Comparison of ENCODE assay signal across 10 cellular contexts in the genomic region with DNA sequence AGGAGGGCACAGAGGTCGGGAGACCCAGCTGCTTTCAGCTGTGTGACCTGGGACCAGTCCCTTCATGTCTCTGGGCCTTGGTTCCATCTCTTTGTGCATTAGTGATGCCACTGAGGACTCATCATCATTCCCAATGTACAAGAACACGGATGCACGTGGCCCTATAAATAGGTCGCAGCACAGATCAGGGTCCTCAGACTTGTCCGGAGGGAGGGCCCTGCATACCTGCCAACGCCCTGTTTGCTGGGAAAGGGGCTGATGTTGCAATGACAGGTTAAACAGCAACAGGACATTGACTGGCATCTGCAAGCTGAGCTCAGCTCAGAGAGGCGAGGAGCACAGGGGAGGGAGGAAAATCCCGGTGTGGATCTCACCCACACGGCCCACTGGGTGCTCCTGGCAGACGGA. TPM values are rescaled to one million over a fixed set of nuclear protein-coding genes. Genes with fewer than 3 reads are reported as not detected.
DNase-seq lines count a peak whose midpoint lies in the region; ATAC-seq and TF ChIP-seq lines count a peak whose summit lies in the region.
"Had no signal": no experiment of that assay in that cellular context is flagged by ENCODE, and none has a peak within 500 bp of the region (broad histone marks: within the 10 kb centered on the region; RNA-seq: fewer than 3 reads in every experiment).

No MANE protein-coding gene starts in this region.

- peak overlapping the region; percentile 47 to 92 for H2BK12ac ChIP-seq in mesenchymal stem cell (ENCODE audit: low read length in 2 of 2)
- H2BK12ac ChIP-seq in H9 (ENCODE audit: insufficient read length, low read depth, low read length) = no peak overlapping the region

- no peak overlapping the region for H3K4me3 ChIP-seq in colonic mucosa
- no peak overlapping the region for H3K4me3 ChIP-seq in mesenchymal stem cell (ENCODE audit: insufficient read depth in 1 of 2, low read depth in 1 of 2, low read length in 2 of 2)

- DNase-seq in Right ventricle myocardium superior = no peak
- no peak for DNase-seq in left cardiac atrium
- DNase-seq in colonic mucosa = peak; percentile 83
- DNase-seq in mesenchymal stem cell = no peak
- DNase-seq in G401 (ENCODE audit: low spot score) = no peak
- DNase-seq in hippocampal formation (lab: John Stamatoyannopoulos, UW) = no peak
- DNase-seq in H9 = no peak
- no peak for DNase-seq in activated CD8-positive, alpha-beta T cell treated with anti-CD3 and anti-CD28 coated beads, Interleukin-2, amount 10 ng/mL, durations not matched to agents 7 days and 5 days
- DNase-seq: NCI-H1105 treated with DMSO at 0.1 percent for 48 hours, nucleus accumbens had no signal

- H4K91ac ChIP-seq in mesenchymal stem cell (ENCODE audit: low read length) (peak overlapping the region; percentile 59), H9 (ENCODE audit: insufficient read length, low read depth, low read length) (no peak overlapping the region)

- H3K9me3 ChIP-seq in colonic mucosa = no peaks in the 10 kb centered on the region
- H3K9me3 ChIP-seq in mesenchymal stem cell (ENCODE audit: control insufficient read depth, low read length) = no peaks in the 10 kb centered on the region
- H3K9me3 ChIP-seq in H9 (ENCODE audit: control insufficient read depth, low read depth, low read length) = no peaks in the 10 kb centered on the region

- H2BK5ac ChIP-seq in mesenchymal stem cell (ENCODE audit: low read depth, low read length, poor library complexity, severe bottlenecking) (no peak overlapping the region), H9 (ENCODE audit: insufficient read length, low read length) (no peak overlapping the region)

- H3K23me2 ChIP-seq in H9 (ENCODE audit: insufficient read length, low read depth, low read length, poor library complexity, severe bottlenecking) = no peaks in the 10 kb centered on the region

- H3K27ac Mint-ChIP-seq in H9 = peak overlapping the region in 1 of 3 experiments; percentile 42; a peak in 1 of 7 replicates
- H3K27ac Mint-ChIP-seq in activated CD8-positive, alpha-beta T cell treated with anti-CD3 and anti-CD28 coated beads, Interleukin-2, amount 10 ng/mL, durations not matched to agents 7 days and 5 days = no peak overlapping the region

- H3K4me1 Mint-ChIP-seq in H9 = peaks cover 15 to 30% of the 10 kb centered on the region in 2 experiments
- H3K4me1 Mint-ChIP-seq in activated CD8-positive, alpha-beta T cell treated with anti-CD3 and anti-CD28 coated beads, Interleukin-2, amount 10 ng/mL, durations not matched to agents 7 days and 5 days (ENCODE audit: low read depth) = peaks cover 3% of the 10 kb centered on the region

- H3K27me3 Mint-ChIP-seq in H9 (ENCODE audit: low read depth) = no peaks in the 10 kb centered on the region
- H3K27me3 Mint-ChIP-seq in activated CD8-positive, alpha-beta T cell treated with anti-CD3 and anti-CD28 coated beads, Interleukin-2, amount 10 ng/mL, durations not matched to agents 7 days and 5 days (ENCODE audit: low read depth) = no peaks in the 10 kb centered on the region

- intact Hi-C loops in Right ventricle myocardium superior (cut with DNase I) (no loop called here), left cardiac atrium (cut with DNase I) (no loop called here), colonic mucosa (cut with DNase I) (no loop called here)

- H3K4me2 ChIP-seq in mesenchymal stem cell (ENCODE audit: low read length, poor library complexity, severe bottlenecking) (no peak overlapping the region), H9 (ENCODE audit: insufficient read depth, insufficient read length, low read length) (no peak overlapping the region)

- no peaks in the 10 kb centered on the region for H3K36me3 Mint-ChIP-seq in H9 (ENCODE audit: insufficient read depth in 1 of 3, low read depth in 3 of 3)
- H3K36me3 Mint-ChIP-seq in activated CD8-positive, alpha-beta T cell treated with anti-CD3 and anti-CD28 coated beads, Interleukin-2, amount 10 ng/mL, durations not matched to agents 7 days and 5 days (ENCODE audit: low read depth) = no peaks in the 10 kb centered on the region

- in situ Hi-C loops in G401 (cut with HindIII; ENCODE audit: low sequenced_read_pairs) = no loop called here

- no peak overlapping the region for H2BK120ac ChIP-seq in mesenchymal stem cell (ENCODE audit: low read depth, low read length)
- H2BK120ac ChIP-seq in H9 (ENCODE audit: low read depth, low read length, poor library complexity, severe bottlenecking) = no peak overlapping the region

- H3K9ac ChIP-seq in colonic mucosa (ENCODE audit: low read depth in 2 of 2, low read length in 2 of 2) = peak overlapping the region in 1 of 2 donors; percentile 22
- no peak overlapping the region for H3K9ac ChIP-seq in mesenchymal stem cell (ENCODE audit: low read length)
- H3K9ac ChIP-seq in H9 (ENCODE audit: extremely low read depth, insufficient read length, low read length) = no peak overlapping the region

- H3K4me1 ChIP-seq in colonic mucosa (peaks cover 14% of the 10 kb centered on the region), mesenchymal stem cell (ENCODE audit: control insufficient read depth, insufficient read depth, low read depth, low read length) (peaks cover 33% of the 10 kb centered on the region), H9 (ENCODE audit: insufficient read depth, low read length) (no peaks in the 10 kb centered on the region)

- POLR2A ChIA-PET in activated CD8-positive, alpha-beta T cell treated with anti-CD3 and anti-CD28 coated beads, Interleukin-2, amount 10 ng/mL, durations not matched to agents 7 days and 5 days (lab: Charles Lee) = no interaction called here

- H3K79me2 ChIP-seq in H9 (ENCODE audit: insufficient read depth, low read length) = no peaks in the 10 kb centered on the region

- CTCF ChIA-PET in activated CD8-positive, alpha-beta T cell treated with anti-CD3 and anti-CD28 coated beads, Interleukin-2, amount 10 ng/mL, durations not matched to agents 7 days and 5 days (lab: Charles Lee) = interaction anchor here (1.4 kb wide), 1 partner anchor 77 kb away, joined by 3 read pairs; no protein-coding TSS in a partner anchor

- no peaks in the 10 kb centered on the region for H4K20me1 ChIP-seq in H9 (ENCODE audit: control insufficient read depth, insufficient read depth, insufficient read length)

- no peak overlapping the region for H2BK20ac ChIP-seq in H9 (ENCODE audit: low read depth, low read length, poor library complexity, severe bottlenecking)

- H3K36me3 ChIP-seq in colonic mucosa (no peaks in the 10 kb centered on the region), mesenchymal stem cell (ENCODE audit: control insufficient read depth in 1 of 2, insufficient read depth in 2 of 2, low read depth in 1 of 2, low read length in 2 of 2) (peaks cover 0 to 11% of the 10 kb centered on the region in 2 experiments)

- H4K8ac ChIP-seq in mesenchymal stem cell (ENCODE audit: low read length) = no peak overlapping the region
- no peak overlapping the region for H4K8ac ChIP-seq in H9 (replicated peaks; ENCODE audit: insufficient read length, low read depth, low read length)

- H3K27ac ChIP-seq in colonic mucosa (peak overlapping the region; percentile 79), mesenchymal stem cell (ENCODE audit: low read length, poor library complexity, severe bottlenecking) (no peak overlapping the region), H9 (ENCODE audit: insufficient read length, low read depth, low read length) (no peak overlapping the region)

- H2BK15ac ChIP-seq in mesenchymal stem cell (ENCODE audit: low read depth, poor library complexity, severe bottlenecking) = no peak overlapping the region
- H2BK15ac ChIP-seq in H9 (ENCODE audit: low read depth, low read length) = no peak overlapping the region

- no peak overlapping the region for H3K4ac ChIP-seq in mesenchymal stem cell (ENCODE audit: low read depth in 1 of 2, low read length in 2 of 2)
- no peak overlapping the region for H3K4ac ChIP-seq in H9 (ENCODE audit: low read depth, low read length)

- H3K79me1 ChIP-seq in mesenchymal stem cell (replicated peaks; ENCODE audit: low read length, poor library complexity, severe bottlenecking) = no peaks in the 10 kb centered on the region
- H3K79me1 ChIP-seq in H9 (ENCODE audit: insufficient read depth, low read depth, low read length, poor library complexity, severe bottlenecking) = no peaks in the 10 kb centered on the region

- H3K23ac ChIP-seq in mesenchymal stem cell (ENCODE audit: low read length in 2 of 2) (no peak overlapping the region), H9 (ENCODE audit: insufficient read length, low read depth, low read length) (no peak overlapping the region)

- H3K18ac ChIP-seq in mesenchymal stem cell (ENCODE audit: low read depth in 1 of 2, low read length in 2 of 2) = peak overlapping the region; percentile 5 to 47
- H3K18ac ChIP-seq in H9 (ENCODE audit: insufficient read length, low read depth, low read length) = no peak overlapping the region

- H3K56ac ChIP-seq in H9 (ENCODE audit: insufficient read length, low read depth, low read length) = no peak overlapping the region

- 69% methylated on average over 8 of the region's 10 CpGs for WGBS in mesenchymal stem cell
- WGBS in H9 (ENCODE audit: extremely low coverage, insufficient read length, low lambda C conversion rate) = no CpG with 5 or more reads among the region's 10 CpGs

- H3K4me3 Mint-ChIP-seq in H9 = no peak overlapping the region
- no peak overlapping the region for H3K4me3 Mint-ChIP-seq in activated CD8-positive, alpha-beta T cell treated with anti-CD3 and anti-CD28 coated beads, Interleukin-2, amount 10 ng/mL, durations not matched to agents 7 days and 5 days

- H2AK5ac ChIP-seq in mesenchymal stem cell (ENCODE audit: low read length, severe bottlenecking) (no peak overlapping the region), H9 (ENCODE audit: insufficient read length, low read length) (no peak overlapping the region)

- peak; percentile 13 for ATAC-seq in Right ventricle myocardium superior (ENCODE audit: poor library complexity)
- no peak for ATAC-seq in left cardiac atrium
- no peak for ATAC-seq in activated CD8-positive, alpha-beta T cell treated with anti-CD3 and anti-CD28 coated beads, Interleukin-2, amount 10 ng/mL, durations not matched to agents 7 days and 5 days

- H3K9me3 Mint-ChIP-seq in H9 = no peaks in the 10 kb centered on the region
- no peaks in the 10 kb centered on the region for H3K9me3 Mint-ChIP-seq in activated CD8-positive, alpha-beta T cell treated with anti-CD3 and anti-CD28 coated beads, Interleukin-2, amount 10 ng/mL, durations not matched to agents 7 days and 5 days (ENCODE audit: insufficient read depth)

- H4K5ac ChIP-seq in H9 (ENCODE audit: insufficient read length, low read depth, low read length) = no peak overlapping the region

- H2AFZ ChIP-seq in mesenchymal stem cell (ENCODE audit: low read depth, low read length) (no peak overlapping the region), H9 (ENCODE audit: low read length) (no peak overlapping the region)

- H3K27me3 ChIP-seq in colonic mucosa (no peaks in the 10 kb centered on the region), mesenchymal stem cell (ENCODE audit: control insufficient read depth in 1 of 2, insufficient read depth in 1 of 2, low read length in 2 of 2) (peaks cover 0 to 3% of the 10 kb centered on the region in 2 experiments), H9 (ENCODE audit: insufficient read depth, low read length) (no peaks in the 10 kb centered on the region)

- H3K14ac ChIP-seq in mesenchymal stem cell (ENCODE audit: low read length in 2 of 2) (no peak overlapping the region), H9 (ENCODE audit: insufficient read depth, low read length) (no peak overlapping the region)

- TF ChIP-seq CTCF in colonic mucosa (IDR thresholded peaks at IDR 0.05) = no peak
- no peak for TF ChIP-seq CTCF in H9 (conservative IDR thresholded peaks at IDR 0.05)

- no peak overlapping the region for H3T11ph ChIP-seq in H9 (ENCODE audit: low read length)

RNA-seq across cellular contexts. Expression of gene TGM2, which starts 21.8 kb away (rescaled TPM):
- 469 TPM for total RNA-seq in Right ventricle myocardium superior
- 100 to 1,000 TPM; 383 to 695 TPM for total RNA-seq in left cardiac atrium
- total RNA-seq in colonic mucosa = 10 to 100 TPM; 14.5 to 32.8 TPM
- polyA plus RNA-seq in mesenchymal stem cell (2013, experiment 1 of 2) = 537 TPM
- 530 TPM for polyA plus RNA-seq in mesenchymal stem cell (2013, experiment 2 of 2)
- total RNA-seq in G401 (2014; rRNA removed; shearing (Covaris generic)) = 13.1 and 23.4 TPM in 2 replicates
- total RNA-seq in H9 (2021) = 1.1 and 1.4 TPM in 2 replicates
- under 1 TPM; 0.31 to 0.34 TPM for total RNA-seq in activated CD8-positive, alpha-beta T cell treated with anti-CD3 and anti-CD28 coated beads, Interleukin-2, amount 10 ng/mL, durations not matched to agents 7 days and 5 days

Comparison
In these comparisons a context has a peak if more than half of its experiments do, and no peak if none do; other contexts are left out.
1. RNA of gene TGM2, which starts 21.8 kb away (total RNA-seq): 383 to 695 TPM in left cardiac atrium and 469 TPM in Right ventricle myocardium superior (single experiment); 14.5 to 32.8 TPM in colonic mucosa, 13.1 to 23.4 TPM in G401, 1.1 to 1.4 TPM in H9 and 0.31 to 0.34 TPM in activated CD8-positive, alpha-beta T cell treated with anti-CD3 and anti-CD28 coated beads, Interleukin-2, amount 10 ng/mL, durations not matched to agents 7 days and 5 days; every median in the first group is over 10 times any median in the second.